Comparison of ENCODE assay signal across 8 cellular contexts in genomic region chr1:223726380-223727001, GRCh38. TPM values are rescaled to one million over a fixed set of nuclear protein-coding genes. Genes with fewer than 3 reads are reported as not detected.
DNase-seq lines count a peak whose midpoint lies in the region; ATAC-seq lines count a peak whose summit lies in the region.

No MANE protein-coding gene starts in this region.

- DNase-seq in Daoy (ENCODE audit: low read depth) (peak; percentile 97), KG1 (lab: John Stamatoyannopoulos, UW) (peak; percentile 34), lung microvascular endothelial cell (ENCODE audit: low read depth in 2 of 2) (peak; percentile 93 to 98), cerebellar cortex (ENCODE audit: low spot score) (no peak)
- DNase-seq in activated CD4-positive, alpha-beta T cell treated with anti-CD3 and anti-CD28 coated beads for 4 hours = peak; percentile 93 to 94
- peak; percentile 74 to 79 for DNase-seq in stimulated activated CD8-positive, alpha-beta memory T cell treated with anti-CD3 and anti-CD28 coated beads, Interleukin-2, amount 100 ng/mL, for 1 hour (ENCODE audit: low read depth in 2 of 2)

- ATAC-seq in GM21786 (IDR thresholded peaks at IDR 0.05; ENCODE audit: unreplicated experiment) = peak; percentile 94

- peak overlapping the region; percentile 20 for H3K27ac ChIP-seq in cingulate gyrus (ENCODE audit: low read depth, low read length)

RNA-seq across cellular contexts. Expression of gene CAPN2, which starts 14.2 kb away (rescaled TPM):
- 186 and 189 TPM in 2 replicates for total RNA-seq in Daoy (2014; rRNA removed; shearing (Covaris generic))
- 138 and 217 TPM in 2 replicates for total RNA-seq in lung microvascular endothelial cell
